Comparison of ENCODE assay signal across 1 cellular context in genomic region chr19:42316223-42317211, GRCh38.
A peak's percentile ranks its signal among the peaks of the same experiment; 100 is the strongest.
TF ChIP-seq lines count a peak whose summit lies in the region.

No MANE protein-coding gene starts in this region.

TF ChIP-seq in K562, 482 proteins besides CTCF, POLR2A, EP300 and RAD21 (continues in another document):
- TF ChIP-seq VEZF1 (CRISPR knock-in tag; IDR thresholded peaks at IDR 0.05) (peak; percentile 39; the same call in 1 of the 2 replicates), MNT (conservative IDR thresholded peaks at IDR 0.05) (0 out of 4 replicates have a peak, but pooled peaks have one; percentile 29 to 32), NFXL1 (CRISPR knock-in tag; IDR thresholded peaks at IDR 0.05) (no peak), ZBTB43 (CRISPR knock-in tag; IDR thresholded peaks at IDR 0.05) (no peak), HDAC1 (IDR thresholded peaks at IDR 0.05) (peak in 1 of 2 experiments; percentile 12; a peak in 1 of 4 replicates), GABPA (tag; conservative IDR thresholded peaks at IDR 0.05; ENCODE audit: low read depth) (peak; percentile 81), SRF (CRISPR knock-in tag; IDR thresholded peaks at IDR 0.05) (no peak), MAX (CRISPR knock-in tag; IDR thresholded peaks at IDR 0.05) (peak; percentile 44; the same call in 1 of the 2 replicates), XRCC4 (IDR thresholded peaks at IDR 0.05; ENCODE audit: extremely low read depth, insufficient read depth, insufficient read length) (no peak), KAT7 (CRISPR knock-in tag; IDR thresholded peaks at IDR 0.05; ENCODE audit: borderline replicate concordance) (no peak), GTF3C2 (IDR thresholded peaks at IDR 0.05; ENCODE audit: borderline replicate concordance, extremely low read depth, insufficient read length) (no peak), ZBTB7A (IDR thresholded peaks at IDR 0.05; ENCODE audit: borderline replicate concordance, control insufficient read depth, low read depth, low read length) (peak; percentile 0; the same call in 1 of the 2 replicates), KHSRP (IDR thresholded peaks at IDR 0.05) (no peak), MGA (IDR thresholded peaks at IDR 0.05) (peak; percentile 53; the same call in 1 of the 2 replicates), HDAC6 (IDR thresholded peaks at IDR 0.05; ENCODE audit: low read depth, low read length) (no peak), PBX2 (CRISPR knock-in tag; IDR thresholded peaks at IDR 0.05; ENCODE audit: low read depth) (no peak), PBX2 (tag; conservative IDR thresholded peaks at IDR 0.05; ENCODE audit: low read depth) (no peak), KLF10 (CRISPR knock-in tag; IDR thresholded peaks at IDR 0.05) (no peak), ZBTB11 (CRISPR knock-in tag; IDR thresholded peaks at IDR 0.05) (peak in 2 of 3 experiments; percentile 76 to 96; a peak in 4 of 6 replicates), SMAD4 (CRISPR knock-in tag; conservative IDR thresholded peaks at IDR 0.05) (peak; percentile 55; the same call in 1 of the 2 replicates), NFATC3 (IDR thresholded peaks at IDR 0.05) (no peak), DPF2 (IDR thresholded peaks at IDR 0.05) (no peak), CREM (IDR thresholded peaks at IDR 0.05; ENCODE audit: low read depth) (peak; percentile 4; the same call in 1 of the 2 replicates), ZNF311 (CRISPR knock-in tag; IDR thresholded peaks at IDR 0.05) (no peak), ZNF41 (CRISPR knock-in tag; conservative IDR thresholded peaks at IDR 0.05) (no peak), ARID1B (IDR thresholded peaks at IDR 0.05) (0 out of 2 replicates have a peak, but pooled peaks have one; percentile 7), CREBBP (IDR thresholded peaks at IDR 0.05; ENCODE audit: low read depth, low read length) (no peak), BDP1 (IDR thresholded peaks at IDR 0.05; ENCODE audit: insufficient read depth, insufficient read length) (no peak), SIX5 (IDR thresholded peaks at IDR 0.05; ENCODE audit: borderline replicate concordance in 1 of 2, insufficient read depth in 1 of 2, low read depth in 1 of 2, low read length in 2 of 2) (no peak)
